18 cellular contexts compared by ENCODE assay signal in genomic region chr17:65158081-65158480, GRCh38.
"Had no signal": no experiment of that assay in that cellular context is flagged by ENCODE, and none has a peak within 500 bp of the region (broad histone marks: within the 10 kb centered on the region; RNA-seq: fewer than 3 reads in every experiment).

No MANE protein-coding gene starts in this region.

- DNase-seq: activated CD4-positive, alpha-beta T cell treated with anti-CD3 and anti-CD28 coated beads for 1 hour; activated CD4-positive, alpha-beta T cell treated with anti-CD3 and anti-CD28 coated beads, Interleukin-2, amount 50 U/mL, for 4 hours; activated naive CD4-positive, alpha-beta T cell; activated naive CD8-positive, alpha-beta T cell treated with anti-CD3 and anti-CD28 coated beads for 36 hours; dermis blood vessel endothelial cell; effector memory CD8-positive, alpha-beta T cell; esophagus squamous epithelium; glutamatergic neuron; hippocampal formation; left ventricle myocardium inferior; T-helper 1 cell; transverse colon; uterus had no signal

- H3K27me3 ChIP-seq: body of pancreas, neural progenitor cell, suprapubic skin, transverse colon, uterus had no signal

- H3K9me3 ChIP-seq: body of pancreas, esophagus squamous epithelium, left ventricle myocardium inferior, prostate gland, suprapubic skin, transverse colon, uterus had no signal

- H3K9ac ChIP-seq: neural progenitor cell had no signal

- H3K4me3 ChIP-seq: body of pancreas, esophagus squamous epithelium, left ventricle myocardium inferior, neural progenitor cell, prostate gland, skin epidermis, suprapubic skin, transverse colon, uterus had no signal

- H3K4me1 ChIP-seq: left ventricle myocardium inferior, prostate gland, suprapubic skin, uterus had no signal

- H3K36me3 ChIP-seq: esophagus squamous epithelium, left ventricle myocardium inferior, neural progenitor cell, prostate gland, suprapubic skin, transverse colon, uterus had no signal
